8 cellular contexts compared by ENCODE assay signal in the genomic region with DNA sequence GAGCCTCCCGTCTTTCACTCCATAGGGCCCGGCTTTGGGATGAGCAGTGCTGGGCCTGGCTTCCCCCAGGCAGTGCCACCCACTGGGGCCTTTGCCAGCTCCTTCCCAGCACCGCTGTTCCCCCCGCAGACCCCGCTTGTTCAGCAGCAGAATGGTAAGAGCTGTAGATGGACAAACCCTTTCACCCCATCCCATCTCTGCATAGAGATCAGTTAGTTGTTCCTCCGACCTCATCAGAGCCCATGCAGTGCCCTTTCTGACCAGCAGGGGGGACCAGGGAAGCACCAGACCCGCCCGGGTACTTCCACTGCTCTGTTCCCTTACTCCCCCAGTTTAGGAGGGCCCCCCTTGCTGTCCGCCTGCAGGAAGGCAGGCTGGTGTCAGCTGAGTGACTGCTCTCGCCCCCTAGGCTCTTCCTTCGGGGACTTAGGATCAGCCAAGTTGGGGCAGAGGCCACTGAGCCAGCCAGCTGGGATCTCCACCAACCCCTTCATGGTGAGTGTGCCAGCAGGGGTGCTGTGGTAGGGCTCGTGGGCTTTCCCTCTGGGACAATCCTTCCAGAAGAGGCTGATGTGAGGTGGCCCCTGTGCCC. TPM values are rescaled to one million over a fixed set of nuclear protein-coding genes. Genes with fewer than 3 reads are reported as not detected.
DNase-seq lines count a peak whose midpoint lies in the region; ATAC-seq and TF ChIP-seq lines count a peak whose summit lies in the region.

No MANE protein-coding gene starts in this region.

- no peak for TF ChIP-seq POLR2A in gastrocnemius medialis (IDR thresholded peaks at IDR 0.05)

- H3K36me3 ChIP-seq in adipocyte (ENCODE audit: control insufficient read depth, insufficient read depth, low read length, severe bottlenecking) (peaks cover 3% of the 10 kb centered on the region), gastrocnemius medialis (no peaks in the 10 kb centered on the region)

- H3K9ac ChIP-seq in adipocyte (ENCODE audit: low read length): no peak overlapping the region

- no peak overlapping the region for H3K4me3 ChIP-seq in adipocyte (ENCODE audit: low read length)
- no peak overlapping the region for H3K4me3 ChIP-seq in gastrocnemius medialis

- peak; percentile 72 for DNase-seq in G401 (ENCODE audit: low spot score)
- DNase-seq in SW480 (ENCODE audit: low spot score): peak; percentile 76
- DNase-seq in adipocyte (ENCODE audit: low read depth): peak; percentile 90
- DNase-seq in left cardiac atrium: peak; percentile 86
- peak in 1 of 2 donors; percentile 59 for DNase-seq in gastrocnemius medialis

- peak; percentile 81 to 94 (median 89) for TF ChIP-seq CTCF in gastrocnemius medialis (IDR thresholded peaks at IDR 0.05 in 4 of 5, conservative IDR thresholded peaks at IDR 0.05 in 1 of 5)

- intact Hi-C loops in left cardiac atrium (cut with DNase I) (loop anchor here (5.0 kb wide), 2 partner anchors 92 to 128 kb away; a partner anchor contains a TSS), gastrocnemius medialis (cut with DNase I; ENCODE audit: low total_unique reads) (loop anchor here (1.0 to 5.0 kb wide), 3 partner anchors 82 to 161 kb away; a partner anchor contains a TSS)

- H3K9me3 ChIP-seq in adipocyte (ENCODE audit: control insufficient read depth, low read length) (no peaks in the 10 kb centered on the region), gastrocnemius medialis (no peaks in the 10 kb centered on the region)

- TF ChIP-seq EP300 in Ishikawa (IDR thresholded peaks at IDR 0.05; ENCODE audit: borderline replicate concordance): no peak

- H3K27ac ChIP-seq in gastrocnemius medialis: no peak overlapping the region

- peaks cover 14% of the 10 kb centered on the region for H3K4me1 ChIP-seq in adipocyte (ENCODE audit: control insufficient read depth, insufficient read depth, low read length)
- H3K4me1 ChIP-seq in gastrocnemius medialis: no peaks in the 10 kb centered on the region

- ATAC-seq in left cardiac atrium (peak; percentile 62 to 70), gastrocnemius medialis (peak; percentile 33 to 59), GM21576 (IDR thresholded peaks at IDR 0.05; ENCODE audit: unreplicated experiment) (no peak), HG02571 (IDR thresholded peaks at IDR 0.05; ENCODE audit: unreplicated experiment) (no peak)

- H3K27me3 ChIP-seq in adipocyte (replicated peaks; ENCODE audit: control insufficient read depth, insufficient read depth, low read length) (no peaks in the 10 kb centered on the region), gastrocnemius medialis (no peaks in the 10 kb centered on the region)

- TF ChIP-seq RAD21 in Ishikawa (IDR thresholded peaks at IDR 0.05; ENCODE audit: low read depth): peak; percentile 75

- in situ Hi-C loops in G401 (cut with HindIII; ENCODE audit: low sequenced_read_pairs) (no loop called here), gastrocnemius medialis (cut with MboI; ENCODE audit: low sequenced_read_pairs in 4 of 4) (loop anchor here in 1 of 4 donors (25.0 kb wide), 1 partner anchor 102 kb away; a partner anchor contains a TSS)

TF ChIP-seq in Ishikawa, 13 proteins besides CTCF, POLR2A, EP300 and RAD21:
- TF ChIP-seq CEBPB (IDR thresholded peaks at IDR 0.05): no peak
- TF ChIP-seq EGR1 (IDR thresholded peaks at IDR 0.05): no peak
- TF ChIP-seq CREB1 (IDR thresholded peaks at IDR 0.05; ENCODE audit: low read depth): no peak

RNA-seq across cellular contexts. Expression of a gene that starts 9.8 kb away (rescaled TPM):
- total RNA-seq in G401 (2014; rRNA removed; shearing (Covaris generic)): not detected in 2 replicates
- 1 to 10 TPM in 1 of 2 donors, under 1 TPM in 1; 0.58 to 1.5 TPM for total RNA-seq in left cardiac atrium
- under 1 TPM in 1 of 4 donors, not detected in 3; 0.49 TPM for total RNA-seq in gastrocnemius medialis

RNA-seq across cellular contexts. Expression of a gene that starts 22.0 kb away (rescaled TPM):
- total RNA-seq in G401 (2014; rRNA removed; shearing (Covaris generic)): 6.5 and 12.1 TPM in 2 replicates
- total RNA-seq in left cardiac atrium (10 to 100 TPM; 28.2 to 32.6 TPM), gastrocnemius medialis (100 to 1,000 TPM in 1 of 4 donors, 10 to 100 TPM in 3; 71.1 to 105 (median 89.0) TPM)

RNA-seq across cellular contexts. Expression of a gene that starts 22.2 kb away (rescaled TPM):
- total RNA-seq in G401 (2014; rRNA removed; shearing (Covaris generic)): 0.78 TPM in 1 of 2 replicates, not detected in the other
- total RNA-seq in left cardiac atrium (under 1 TPM; 0.31 to 0.62 TPM), gastrocnemius medialis (not detected)

RNA-seq across cellular contexts. Expression of a gene that starts 24.9 kb away (rescaled TPM):
- 42.3 and 47.0 TPM in 2 replicates for total RNA-seq in G401 (2014; rRNA removed; shearing (Covaris generic))
- 10 to 100 TPM; 21.0 to 24.3 TPM for total RNA-seq in left cardiac atrium
- 10 to 100 TPM; 10.7 to 16.4 (median 13.5) TPM for total RNA-seq in gastrocnemius medialis

RNA-seq across cellular contexts. Expression of a gene that starts 38.3 kb away (rescaled TPM):
- 72.9 and 82.8 TPM in 2 replicates for total RNA-seq in G401 (2014; rRNA removed; shearing (Covaris generic))
- total RNA-seq in left cardiac atrium: 10 to 100 TPM; 51.8 to 96.5 TPM
- 10 to 100 TPM in 1 of 4 donors, 1 to 10 TPM in 3; 1.6 to 17.3 (median 5.7) TPM for total RNA-seq in gastrocnemius medialis

Comparison
In these comparisons a context has a peak if more than half of its experiments do, and no peak if none do; other contexts are left out.
1. ATAC-seq: peak in left cardiac atrium (2 of 2) and gastrocnemius medialis (2 of 2); none in GM21576 (single experiment) and HG02571 (single experiment).